Comparison of ENCODE assay signal across 17 cellular contexts in genomic region chr11:16841481-16841880, GRCh38.
"Had no signal": no experiment of that assay in that cellular context is flagged by ENCODE, and none has a peak within 500 bp of the region (broad histone marks: within the 10 kb centered on the region; RNA-seq: fewer than 3 reads in every experiment).

No MANE protein-coding gene starts in this region.

- H3K4me3 ChIP-seq: dorsolateral prefrontal cortex, gastrocnemius medialis, heart right ventricle, left lung, pancreas, sigmoid colon, spleen, suprapubic skin, upper lobe of left lung had no signal

- DNase-seq: activated CD4-positive, alpha-beta T cell treated with anti-CD3 and anti-CD28 coated beads, Interleukin-2, amount 50 U/mL, for 48 hours; activated T-cell treated with anti-CD3 and anti-CD28 coated beads, Interleukin-2, amount 50 U/mL, for 1 hour; amniotic stem cell; dorsolateral prefrontal cortex; endodermal cell; gastrocnemius medialis; heart right ventricle; left lung; mammary epithelial cell; pancreas; sigmoid colon; spleen; upper lobe of left lung had no signal

- H3K4me1 ChIP-seq: left lung, pancreas, sigmoid colon, spleen, suprapubic skin, upper lobe of left lung had no signal

- H3K4me3 Mint-ChIP-seq: activated naive CD4-positive, alpha-beta T cell treated with anti-CD3 and anti-CD28 coated beads, Interleukin-2, amount 50 U/mL, for 24 hours; endodermal cell; stimulated activated naive CD8-positive, alpha-beta T cell treated with anti-CD3 and anti-CD28 coated beads, Interleukin-15, Interleukin-2, amounts not matched to agents 100 ng/mL and 50 ng/mL, for 24 hours had no signal

- H3K27me3 ChIP-seq: dorsolateral prefrontal cortex, gastrocnemius medialis, heart right ventricle, left lung, pancreas, sigmoid colon, spleen, suprapubic skin, upper lobe of left lung had no signal

- H3K27ac Mint-ChIP-seq: activated naive CD4-positive, alpha-beta T cell treated with anti-CD3 and anti-CD28 coated beads, Interleukin-2, amount 50 U/mL, for 24 hours; endodermal cell; stimulated activated naive CD8-positive, alpha-beta T cell treated with anti-CD3 and anti-CD28 coated beads, Interleukin-15, Interleukin-2, amounts not matched to agents 100 ng/mL and 50 ng/mL, for 24 hours had no signal

- ATAC-seq: gastrocnemius medialis, heart right ventricle, left lung, pancreas had no signal

- H3K9me3 Mint-ChIP-seq: activated naive CD4-positive, alpha-beta T cell treated with anti-CD3 and anti-CD28 coated beads, Interleukin-2, amount 50 U/mL, for 24 hours; endodermal cell; stimulated activated naive CD8-positive, alpha-beta T cell treated with anti-CD3 and anti-CD28 coated beads, Interleukin-15, Interleukin-2, amounts not matched to agents 100 ng/mL and 50 ng/mL, for 24 hours had no signal

- H3K9me3 ChIP-seq: gastrocnemius medialis, heart right ventricle, left lung, pancreas, sigmoid colon, spleen, suprapubic skin, upper lobe of left lung had no signal

- H3K27me3 Mint-ChIP-seq: activated naive CD4-positive, alpha-beta T cell treated with anti-CD3 and anti-CD28 coated beads, Interleukin-2, amount 50 U/mL, for 24 hours; stimulated activated naive CD8-positive, alpha-beta T cell treated with anti-CD3 and anti-CD28 coated beads, Interleukin-15, Interleukin-2, amounts not matched to agents 100 ng/mL and 50 ng/mL, for 24 hours had no signal

- H3K27ac ChIP-seq: dorsolateral prefrontal cortex, gastrocnemius medialis, heart right ventricle, left lung, pancreas, sigmoid colon, spleen, suprapubic skin, upper lobe of left lung, VCaP had no signal

- H3K36me3 ChIP-seq: gastrocnemius medialis, left lung, spleen had no signal

- H3K4me1 Mint-ChIP-seq: activated naive CD4-positive, alpha-beta T cell treated with anti-CD3 and anti-CD28 coated beads, Interleukin-2, amount 50 U/mL, for 24 hours; endodermal cell had no signal
